Comparison of ENCODE assay signal across 24 cellular contexts in genomic region chr20:9269280-9269971, GRCh38.
DNase-seq lines count a peak whose midpoint lies in the region; ATAC-seq and TF ChIP-seq lines count a peak whose summit lies in the region.
"Had no signal": no experiment of that assay in that cellular context is flagged by ENCODE, and none has a peak within 500 bp of the region (broad histone marks: within the 10 kb centered on the region; RNA-seq: fewer than 3 reads in every experiment).

No MANE protein-coding gene starts in this region.

- no peak for TF ChIP-seq CTCF in AG10803 (conservative IDR thresholded peaks at IDR 0.05; ENCODE audit: low read length)
- no peak for TF ChIP-seq CTCF in esophagus muscularis mucosa (IDR thresholded peaks at IDR 0.05)

- DNase-seq in AG10803 (ENCODE audit: low read depth): peak; percentile 66
- peak; percentile 14 for DNase-seq in LHCN-M2 (ENCODE audit: low read depth)
- DNase-seq in esophagus muscularis mucosa (ENCODE audit: extremely low spot score): no peak
- DNase-seq in right cardiac atrium: no peak
- no peak for DNase-seq in T-helper 17 cell
- no peak for DNase-seq in NCI-H748 treated with DMSO at 0.1 percent for 48 hours (lab: John Stamatoyannopoulos, UW)
- DNase-seq: activated CD8-positive, alpha-beta T cell treated with anti-CD3 and anti-CD28 coated beads for 36 hours; activated effector memory CD4-positive, alpha-beta T cell treated with anti-CD3 and anti-CD28 coated beads, Interleukin-2, amount 50 U/mL, for 16 hours; activated T-cell treated with anti-CD3 and anti-CD28 coated beads for 4 hours; AML-193; DND-41; islet precursor cell; NCI-H146; NCI-H2171; NCI-H526 treated with DMSO at 0.1 percent for 48 hours; stimulated activated CD4-positive, alpha-beta T cell treated with anti-CD3 and anti-CD28 coated beads, Interleukin-2, amount 100 ng/mL, for 48 hours; stimulated activated naive CD8-positive, alpha-beta T cell treated with anti-CD3 and anti-CD28 coated beads, Interleukin-15, Interleukin-2, amounts not matched to agents 100 U/mL and 50 U/mL, for 24 hours; thyroid gland had no signal

- H3K27ac Mint-ChIP-seq in T-helper 17 cell: no peak overlapping the region
- H3K27ac Mint-ChIP-seq: activated CD8-positive, alpha-beta T cell treated with anti-CD3 and anti-CD28 coated beads for 36 hours; dendritic cell treated with granulocyte-macrophage colony-stimulating factor and Interleukin-4, amounts not matched to agents 40 ng/mL and 50 ng/mL, for 4 days had no signal

- ATAC-seq in right cardiac atrium: peak; percentile 45 to 68
- no peak for ATAC-seq in T-helper 17 cell
- ATAC-seq in HG02884 (IDR thresholded peaks at IDR 0.05; ENCODE audit: unreplicated experiment): no peak
- ATAC-seq in HG02642 (IDR thresholded peaks at IDR 0.05; ENCODE audit: poor library complexity, unreplicated experiment): no peak
- ATAC-seq: activated CD4-positive, CD25-positive, alpha-beta regulatory T cell treated with anti-CD3 and anti-CD28 coated beads, Interleukin-2, amount 50 U/mL, for 24 hours; activated CD8-positive, alpha-beta T cell treated with anti-CD3 and anti-CD28 coated beads for 36 hours; stimulated activated naive CD8-positive, alpha-beta T cell treated with anti-CD3 and anti-CD28 coated beads, Interleukin-15, Interleukin-2, amounts not matched to agents 100 U/mL and 50 U/mL, for 24 hours had no signal

- H3K4me1 Mint-ChIP-seq in T-helper 17 cell: no peaks in the 10 kb centered on the region

- no peak overlapping the region for H3K4me3 Mint-ChIP-seq in T-helper 17 cell
- H3K4me3 Mint-ChIP-seq: activated CD8-positive, alpha-beta T cell treated with anti-CD3 and anti-CD28 coated beads for 36 hours; dendritic cell treated with granulocyte-macrophage colony-stimulating factor and Interleukin-4, amounts not matched to agents 40 ng/mL and 50 ng/mL, for 4 days had no signal

- peaks cover 9 to 20% (median 18%) of the 10 kb centered on the region in 4 donors for H3K4me1 ChIP-seq in esophagus muscularis mucosa
- H3K4me1 ChIP-seq in right cardiac atrium (ENCODE audit: control insufficient read depth, insufficient read depth, low read length): no peaks in the 10 kb centered on the region
- H3K4me1 ChIP-seq: breast epithelium, thyroid gland had no signal

- H3K36me3 ChIP-seq in esophagus muscularis mucosa: no peaks in the 10 kb centered on the region
- H3K36me3 ChIP-seq: breast epithelium, thyroid gland had no signal

- no peak for TF ChIP-seq POLR2A in esophagus muscularis mucosa (IDR thresholded peaks at IDR 0.05; ENCODE audit: low read depth)

- no peak overlapping the region for H3K4me3 ChIP-seq in AG10803 (ENCODE audit: low read length)
- H3K4me3 ChIP-seq in esophagus muscularis mucosa: no peak overlapping the region
- H3K4me3 ChIP-seq in right cardiac atrium (ENCODE audit: low read length): no peak overlapping the region
- H3K4me3 ChIP-seq: breast epithelium, lung, thyroid gland had no signal

- H3K27me3 Mint-ChIP-seq in T-helper 17 cell: no peaks in the 10 kb centered on the region
- H3K27me3 Mint-ChIP-seq: activated CD8-positive, alpha-beta T cell treated with anti-CD3 and anti-CD28 coated beads for 36 hours; dendritic cell treated with granulocyte-macrophage colony-stimulating factor and Interleukin-4, amounts not matched to agents 40 ng/mL and 50 ng/mL, for 4 days had no signal

- H3K27ac ChIP-seq in esophagus muscularis mucosa (replicated peaks in 1 of 4) (peak overlapping the region in 3 of 4 donors; percentile 0 to 28 (median 21)), right cardiac atrium (ENCODE audit: low read length) (no peak overlapping the region)
- H3K27ac ChIP-seq: breast epithelium, thyroid gland had no signal

- H3K27me3 ChIP-seq in esophagus muscularis mucosa: no peaks in the 10 kb centered on the region
- H3K27me3 ChIP-seq in right cardiac atrium (ENCODE audit: control insufficient read depth, insufficient read depth): no peaks in the 10 kb centered on the region
- H3K27me3 ChIP-seq: breast epithelium, thyroid gland had no signal

- H3K9me3 ChIP-seq in esophagus muscularis mucosa: no peaks in the 10 kb centered on the region
- H3K9me3 ChIP-seq in right cardiac atrium (ENCODE audit: control insufficient read depth, low read length): no peaks in the 10 kb centered on the region
- H3K9me3 ChIP-seq in T-helper 17 cell (ENCODE audit: control insufficient read depth, low read length, poor library complexity, severe bottlenecking): no peaks in the 10 kb centered on the region
- H3K9me3 ChIP-seq: breast epithelium, thyroid gland had no signal

- intact Hi-C loops in esophagus muscularis mucosa (cut with DNase I) (no loop called here), right cardiac atrium (cut with DNase I) (no loop called here)

- TF ChIP-seq EP300 in esophagus muscularis mucosa (IDR thresholded peaks at IDR 0.05): no peak

- H3K36me3 Mint-ChIP-seq in T-helper 17 cell (ENCODE audit: low read depth): no peaks in the 10 kb centered on the region

- 50% methylated on average over 2 of the region's 2 CpGs for WGBS in esophagus muscularis mucosa
- WGBS in right cardiac atrium: 36% methylated on average over 2 of the region's 2 CpGs

Comparison
In these comparisons a context has a peak if more than half of its experiments do, and no peak if none do; other contexts are left out.
1. DNase-seq: peak in AG10803 (single experiment) and LHCN-M2 (single experiment); none in esophagus muscularis mucosa (single experiment), right cardiac atrium (0 of 3), T-helper 17 cell (0 of 3) and NCI-H748 treated with DMSO at 0.1 percent for 48 hours (single experiment).
2. ATAC-seq: peak in right cardiac atrium (2 of 2); none in T-helper 17 cell (single experiment), HG02884 (single experiment) and HG02642 (single experiment).